In the genomic region with DNA sequence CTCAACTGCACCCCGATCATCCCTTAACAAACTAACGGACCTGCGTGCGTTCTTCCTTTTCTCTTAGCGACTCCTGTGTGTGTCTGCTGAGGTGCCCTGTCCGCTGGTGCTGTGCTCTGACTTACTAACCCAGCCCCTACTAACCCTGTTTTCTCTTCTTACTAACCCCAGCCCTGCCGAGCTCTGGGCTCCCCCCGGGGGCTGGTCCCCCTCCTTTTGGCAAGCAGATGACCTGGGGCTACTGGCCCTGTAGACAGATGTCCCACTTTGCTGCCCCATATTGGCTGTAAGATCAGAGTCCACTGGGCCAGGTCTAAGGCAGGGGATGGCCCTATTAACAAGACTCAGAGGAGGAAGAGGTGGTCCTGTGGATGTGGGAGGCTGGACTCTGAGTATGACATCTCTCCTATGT, we compare ENCODE assay signal across 8 cellular contexts. TPM values are rescaled to one million over a fixed set of nuclear protein-coding genes. Genes with fewer than 3 reads are reported as not detected.
DNase-seq lines count a peak whose midpoint lies in the region; ATAC-seq and TF ChIP-seq lines count a peak whose summit lies in the region.

No MANE protein-coding gene starts in this region.

- no peak for TF ChIP-seq EP300 in neural cell (conservative IDR thresholded peaks at IDR 0.05; ENCODE audit: poor library complexity, severe bottlenecking)

- H3K4me3 ChIP-seq in ACC112 (ENCODE audit: low read depth, low read length) (peak overlapping the region; percentile 84; the same call in 1 of the 2 replicates), coronary artery (peak overlapping the region; percentile 96), neural cell (ENCODE audit: low read length) (peak overlapping the region; percentile 72)

- H3K27me3 ChIP-seq in ACC112 (ENCODE audit: insufficient read depth, low read length) (no peaks in the 10 kb centered on the region), neural cell (ENCODE audit: insufficient read depth, low read depth, low read length) (no peaks in the 10 kb centered on the region)

- H3K27ac ChIP-seq in ACC112 (ENCODE audit: low read depth, low read length) (peak overlapping the region; percentile 97), coronary artery (peak overlapping the region; percentile 83 to 100), neural cell (ENCODE audit: low read length) (peak overlapping the region; percentile 86)

- TF ChIP-seq CTCF in coronary artery (IDR thresholded peaks at IDR 0.05) = no peak
- TF ChIP-seq CTCF in neural cell (IDR thresholded peaks at IDR 0.05; ENCODE audit: poor library complexity, severe bottlenecking) = no peak

- peak overlapping the region; percentile 78 for H3K4me2 ChIP-seq in neural cell (ENCODE audit: low read length)

- H3K4me1 ChIP-seq in ACC112 (ENCODE audit: control insufficient read depth, insufficient read depth, low read length, unreplicated experiment) = peaks cover 15% of the 10 kb centered on the region

- H3K36me3 ChIP-seq in ACC112 (ENCODE audit: insufficient read depth, low read length) = no peaks in the 10 kb centered on the region
- no peaks in the 10 kb centered on the region for H3K36me3 ChIP-seq in neural cell (ENCODE audit: insufficient read depth, low read length)

- H3K79me2 ChIP-seq in ACC112 (ENCODE audit: control insufficient read depth, insufficient read depth, low read length, unreplicated experiment) = peaks cover 25% of the 10 kb centered on the region
- no peaks in the 10 kb centered on the region for H3K79me2 ChIP-seq in neural cell (replicated peaks; ENCODE audit: insufficient read depth, low read length)

- peak overlapping the region; percentile 64 for H3K9ac ChIP-seq in neural cell (ENCODE audit: low read length)

- no peak for TF ChIP-seq RAD21 in neural cell (conservative IDR thresholded peaks at IDR 0.05)

- DNase-seq in NCI-H69 (lab: John Stamatoyannopoulos, UW) = peak; percentile 54
- peak; percentile 82 for DNase-seq in coronary artery (ENCODE audit: low spot score)
- DNase-seq in SW480 (ENCODE audit: low spot score) = no peak
- no peak for DNase-seq in NCI-H1694 (lab: John Stamatoyannopoulos, UW)
- no peak for DNase-seq in dedifferentiated amniotic fluid mesenchymal stem cell (ENCODE audit: extremely low spot score)

- no peaks in the 10 kb centered on the region for H4K20me1 ChIP-seq in neural cell (ENCODE audit: insufficient read depth)

- H2AFZ ChIP-seq in ACC112 (ENCODE audit: low read length, unreplicated experiment) (peak overlapping the region; percentile 31), neural cell (ENCODE audit: low read depth, low read length) (peak overlapping the region; percentile 16)

- peaks cover 5% of the 10 kb centered on the region for H3F3A ChIP-seq in neural cell (ENCODE audit: insufficient read depth, low read length, poor library complexity, severe bottlenecking)

- ATAC-seq in GM21390 (IDR thresholded peaks at IDR 0.05; ENCODE audit: unreplicated experiment) = peak; percentile 0

- H3K9me2 ChIP-seq in neural cell (ENCODE audit: insufficient read depth, low read length) = no peaks in the 10 kb centered on the region

- no peaks in the 10 kb centered on the region for H3K9me3 ChIP-seq in neural cell (ENCODE audit: low read length)

TF ChIP-seq in neural cell, 6 proteins besides CTCF, POLR2A, EP300 and RAD21:
- TF ChIP-seq TAF1 (IDR thresholded peaks at IDR 0.05; ENCODE audit: low read depth) (no peak), SMC3 (conservative IDR thresholded peaks at IDR 0.05; ENCODE audit: poor library complexity) (no peak), POLR2AphosphoS5 (IDR thresholded peaks at IDR 0.05) (no peak), MXI1 (conservative IDR thresholded peaks at IDR 0.05; ENCODE audit: poor library complexity, severe bottlenecking) (no peak), EZH2 (IDR thresholded peaks at IDR 0.05; ENCODE audit: borderline replicate concordance, insufficient read depth, low read length, poor library complexity, severe bottlenecking) (no peak)
- TF ChIP-seq, protein P1, sequence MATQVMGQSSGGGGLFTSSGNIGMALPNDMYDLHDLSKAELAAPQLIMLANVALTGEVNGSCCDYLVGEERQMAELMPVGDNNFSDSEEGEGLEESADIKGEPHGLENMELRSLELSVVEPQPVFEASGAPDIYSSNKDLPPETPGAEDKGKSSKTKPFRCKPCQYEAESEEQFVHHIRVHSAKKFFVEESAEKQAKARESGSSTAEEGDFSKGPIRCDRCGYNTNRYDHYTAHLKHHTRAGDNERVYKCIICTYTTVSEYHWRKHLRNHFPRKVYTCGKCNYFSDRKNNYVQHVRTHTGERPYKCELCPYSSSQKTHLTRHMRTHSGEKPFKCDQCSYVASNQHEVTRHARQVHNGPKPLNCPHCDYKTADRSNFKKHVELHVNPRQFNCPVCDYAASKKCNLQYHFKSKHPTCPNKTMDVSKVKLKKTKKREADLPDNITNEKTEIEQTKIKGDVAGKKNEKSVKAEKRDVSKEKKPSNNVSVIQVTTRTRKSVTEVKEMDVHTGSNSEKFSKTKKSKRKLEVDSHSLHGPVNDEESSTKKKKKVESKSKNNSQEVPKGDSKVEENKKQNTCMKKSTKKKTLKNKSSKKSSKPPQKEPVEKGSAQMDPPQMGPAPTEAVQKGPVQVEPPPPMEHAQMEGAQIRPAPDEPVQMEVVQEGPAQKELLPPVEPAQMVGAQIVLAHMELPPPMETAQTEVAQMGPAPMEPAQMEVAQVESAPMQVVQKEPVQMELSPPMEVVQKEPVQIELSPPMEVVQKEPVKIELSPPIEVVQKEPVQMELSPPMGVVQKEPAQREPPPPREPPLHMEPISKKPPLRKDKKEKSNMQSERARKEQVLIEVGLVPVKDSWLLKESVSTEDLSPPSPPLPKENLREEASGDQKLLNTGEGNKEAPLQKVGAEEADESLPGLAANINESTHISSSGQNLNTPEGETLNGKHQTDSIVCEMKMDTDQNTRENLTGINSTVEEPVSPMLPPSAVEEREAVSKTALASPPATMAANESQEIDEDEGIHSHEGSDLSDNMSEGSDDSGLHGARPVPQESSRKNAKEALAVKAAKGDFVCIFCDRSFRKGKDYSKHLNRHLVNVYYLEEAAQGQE (IDR thresholded peaks at IDR 0.05; ENCODE audit: borderline replicate concordance) = no peak

RNA-seq across cellular contexts. Expression of gene MIAT, which starts 14.7 kb away (rescaled TPM):
- polyA plus RNA-seq in neural cell = 529 and 710 TPM in 2 replicates
- 421 and 468 TPM in 2 replicates for polyA minus RNA-seq in neural cell

RNA-seq across cellular contexts. Expression of gene CRYBA4, which starts 50.3 kb away (rescaled TPM):
- polyA plus RNA-seq in neural cell = not detected in 2 replicates
- polyA minus RNA-seq in neural cell = not detected in 2 replicates

RNA-seq across cellular contexts. Expression of gene CRYBB1, which starts 54.2 kb away (rescaled TPM):
- not detected in 2 replicates for polyA plus RNA-seq in neural cell
- not detected in 2 replicates for polyA minus RNA-seq in neural cell

Comparison
In these comparisons a context has a peak if more than half of its experiments do, and no peak if none do; other contexts are left out.
1. DNase-seq: peak in NCI-H69 (single experiment) and coronary artery (single experiment); none in SW480 (single experiment), NCI-H1694 (single experiment) and dedifferentiated amniotic fluid mesenchymal stem cell (single experiment).
2. Peak in every context shown above with its lines, with median percentiles within 50 percentile points of each other: H3K27ac ChIP-seq and H3K4me3 ChIP-seq.